ENCODE assay signal across 9 cellular contexts in the genomic region with DNA sequence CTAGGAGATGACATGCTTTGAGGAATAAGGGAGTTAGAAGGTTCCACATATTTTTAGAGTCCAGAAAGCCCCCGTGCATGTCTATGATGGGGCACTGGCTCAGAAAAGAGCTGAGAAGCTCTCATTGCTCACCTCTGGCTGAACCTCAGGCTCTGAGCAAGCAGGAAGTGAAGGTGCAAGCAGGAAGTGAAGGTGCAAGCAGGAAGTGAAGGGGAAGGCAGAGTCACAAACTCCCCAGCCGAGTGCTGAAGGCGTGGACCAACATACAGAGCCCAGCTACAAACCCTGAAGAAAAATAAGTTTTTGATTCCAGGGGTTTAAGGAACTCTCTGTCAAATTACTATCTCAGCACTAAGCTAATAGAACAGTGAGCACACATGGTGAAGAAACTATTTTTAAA.
DNase-seq lines count a peak whose midpoint lies in the region; ATAC-seq lines count a peak whose summit lies in the region.
"Had no signal": no experiment of that assay in that cellular context is flagged by ENCODE, and none has a peak within 500 bp of the region (broad histone marks: within the 10 kb centered on the region; RNA-seq: fewer than 3 reads in every experiment).

No MANE protein-coding gene starts in this region.

- DNase-seq in activated CD4-positive, alpha-beta T cell treated with anti-CD3 and anti-CD28 coated beads for 1 hour, result peak; percentile 45
- DNase-seq in activated naive CD4-positive, alpha-beta T cell treated with anti-CD3 and anti-CD28 coated beads, Interleukin-2, amount 10 ng/mL, durations not matched to agents 7 days and 5 days, result peak; percentile 71
- DNase-seq in stimulated activated CD4-positive, alpha-beta T cell treated with anti-CD3 and anti-CD28 coated beads, Interleukin-12 subunit alpha, Interleukin-12 subunit beta, amount 100 ng/mL, for 4 hours, result peak; percentile 37
- DNase-seq in NCI-H82 (lab: John Stamatoyannopoulos, UW) (no peak), NCI-H510A (lab: John Stamatoyannopoulos, UW) (no peak), amygdala (lab: John Stamatoyannopoulos, UW) (no peak)
- DNase-seq: retina had no signal

- H3K27me3 ChIP-seq in BLaER1, result no peaks in the 10 kb centered on the region

- peaks cover 44% of the 10 kb centered on the region for H3K4me1 ChIP-seq in BLaER1

- peak overlapping the region; percentile 30 for H3K4me3 Mint-ChIP-seq in activated naive CD4-positive, alpha-beta T cell treated with anti-CD3 and anti-CD28 coated beads, Interleukin-2, amount 10 ng/mL, durations not matched to agents 7 days and 5 days

- no peaks in the 10 kb centered on the region for H4K20me1 ChIP-seq in BLaER1

- CTCF ChIA-PET in activated naive CD4-positive, alpha-beta T cell treated with anti-CD3 and anti-CD28 coated beads, Interleukin-2, amount 10 ng/mL, durations not matched to agents 7 days and 5 days (lab: Charles Lee), result interaction anchor here (0.5 to 1.2 kb wide), 3 partner anchors 35 to 45 kb away, joined by 3 read pairs; no protein-coding TSS in a partner anchor

- H3K27ac Mint-ChIP-seq in activated naive CD4-positive, alpha-beta T cell treated with anti-CD3 and anti-CD28 coated beads, Interleukin-2, amount 10 ng/mL, durations not matched to agents 7 days and 5 days, result peak overlapping the region; percentile 91

- peak overlapping the region; percentile 22; the same call in 1 of the 2 replicates for H3K27ac ChIP-seq in BLaER1

- no peak overlapping the region for H3K9ac ChIP-seq in BLaER1

- H3K9me3 ChIP-seq in BLaER1, result peaks cover 25% of the 10 kb centered on the region

- peaks cover 41% of the 10 kb centered on the region for H3K4me1 Mint-ChIP-seq in activated naive CD4-positive, alpha-beta T cell treated with anti-CD3 and anti-CD28 coated beads, Interleukin-2, amount 10 ng/mL, durations not matched to agents 7 days and 5 days

- peak overlapping the region; percentile 59 for H3K4me2 ChIP-seq in BLaER1

- peaks cover 38% of the 10 kb centered on the region for H3K36me3 Mint-ChIP-seq in activated naive CD4-positive, alpha-beta T cell treated with anti-CD3 and anti-CD28 coated beads, Interleukin-2, amount 10 ng/mL, durations not matched to agents 7 days and 5 days

- H3K36me3 ChIP-seq in BLaER1, result no peaks in the 10 kb centered on the region

- H3K4me3 ChIP-seq in BLaER1, result no peak overlapping the region

- ATAC-seq in HG02642 (IDR thresholded peaks at IDR 0.05; ENCODE audit: poor library complexity, unreplicated experiment), result no peak

- peaks cover 47% of the 10 kb centered on the region for H3K9me3 Mint-ChIP-seq in activated naive CD4-positive, alpha-beta T cell treated with anti-CD3 and anti-CD28 coated beads, Interleukin-2, amount 10 ng/mL, durations not matched to agents 7 days and 5 days

- H3K27me3 Mint-ChIP-seq in activated naive CD4-positive, alpha-beta T cell treated with anti-CD3 and anti-CD28 coated beads, Interleukin-2, amount 10 ng/mL, durations not matched to agents 7 days and 5 days, result peaks cover 6% of the 10 kb centered on the region

Comparison
In these comparisons a context has a peak if more than half of its experiments do, and no peak if none do; other contexts are left out.
1. DNase-seq: peak in activated CD4-positive, alpha-beta T cell treated with anti-CD3 and anti-CD28 coated beads for 1 hour (single experiment), activated naive CD4-positive, alpha-beta T cell treated with anti-CD3 and anti-CD28 coated beads, Interleukin-2, amount 10 ng/mL, durations not matched to agents 7 days and 5 days (single experiment) and stimulated activated CD4-positive, alpha-beta T cell treated with anti-CD3 and anti-CD28 coated beads, Interleukin-12 subunit alpha, Interleukin-12 subunit beta, amount 100 ng/mL, for 4 hours (single experiment); none in NCI-H82 (single experiment), NCI-H510A (single experiment) and amygdala (0 of 56).